ENCODE assay signal across 1 cellular context in genomic region chr6:134138226-134138975, GRCh38.
A peak's percentile ranks its signal among the peaks of the same experiment; 100 is the strongest.
TF ChIP-seq lines count a peak whose summit lies in the region.

No MANE protein-coding gene starts in this region.

TF ChIP-seq in IMR-90, 13 proteins besides CTCF, POLR2A, EP300 and RAD21 (continued from another document):
- TF ChIP-seq CEBPB (IDR thresholded peaks at IDR 0.05; ENCODE audit: low read depth, low read length), result peak; percentile 63
